ENCODE assay signal across 11 cellular contexts in the genomic region with DNA sequence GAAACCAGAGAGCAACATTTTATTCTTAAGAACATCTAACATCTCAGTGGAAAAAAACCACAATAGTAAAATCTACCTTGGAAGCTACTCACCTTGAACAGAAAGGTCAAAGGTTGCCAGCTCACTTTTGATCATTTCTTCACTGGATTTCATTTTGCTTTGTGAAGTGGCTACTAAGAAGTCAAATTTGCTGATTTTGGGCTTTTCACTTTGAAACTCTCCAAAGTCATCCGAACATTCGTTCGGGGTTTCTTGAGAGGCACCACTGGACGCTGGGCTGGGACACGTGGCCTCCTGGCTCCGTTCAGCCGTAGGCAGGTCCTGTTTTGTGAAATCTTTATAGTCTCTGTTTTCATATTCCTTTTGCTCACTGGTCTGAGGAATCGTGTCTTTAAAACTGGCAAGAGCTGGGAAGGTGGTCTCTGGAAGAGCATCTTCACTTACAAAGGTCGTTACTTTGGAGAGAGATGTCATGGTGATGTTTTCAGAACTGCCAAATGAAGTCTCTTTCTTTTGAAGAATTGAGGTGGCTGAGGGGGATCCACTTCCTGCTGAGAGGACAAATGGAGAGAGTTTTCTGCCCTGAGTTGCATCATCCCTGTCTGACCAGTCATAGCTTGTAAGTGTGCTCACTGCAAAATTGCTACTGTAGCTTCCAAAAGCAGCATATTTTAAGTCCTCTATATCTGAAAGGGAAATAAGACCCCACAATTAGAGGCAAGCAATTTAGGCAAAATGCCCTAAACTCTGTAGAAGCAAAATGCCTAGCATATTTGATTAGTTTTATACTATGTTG. TPM values are rescaled to one million over a fixed set of nuclear protein-coding genes. Genes with fewer than 3 reads are reported as not detected.
A peak's percentile ranks its signal among the peaks of the same experiment; 100 is the strongest.
DNase-seq lines count a peak whose midpoint lies in the region; TF ChIP-seq lines count a peak whose summit lies in the region.
"Had no signal": no experiment of that assay in that cellular context is flagged by ENCODE, and none has a peak within 500 bp of the region (broad histone marks: within the 10 kb centered on the region; RNA-seq: fewer than 3 reads in every experiment).

No MANE protein-coding gene starts in this region.

- H3K27ac Mint-ChIP-seq in Caco-2 (ENCODE audit: unreplicated experiment) = no peak overlapping the region

- H3K4me3 Mint-ChIP-seq in Caco-2 (ENCODE audit: unreplicated experiment) = no peak overlapping the region

- CTCF ChIA-PET in Caco-2 (lab: Charles Lee) = interaction anchor here (0.6 kb wide), 1 partner anchor 23 kb away, joined by 3 read pairs; no protein-coding TSS in a partner anchor

- no peaks in the 10 kb centered on the region for H3K9me3 Mint-ChIP-seq in Caco-2 (ENCODE audit: unreplicated experiment)

- H3K4me1 Mint-ChIP-seq in Caco-2 (ENCODE audit: low read depth, unreplicated experiment) = peaks cover 6% of the 10 kb centered on the region

- no peaks in the 10 kb centered on the region for H3K4me1 ChIP-seq in Caco-2
- peaks cover 23% of the 10 kb centered on the region; the same call in 1 of the 2 replicates for H3K4me1 ChIP-seq in HUES64 (ENCODE audit: insufficient read depth, low read length)
- H3K4me1 ChIP-seq in ascending aorta = no peaks in the 10 kb centered on the region
- H3K4me1 ChIP-seq in SJCRH30 = no peaks in the 10 kb centered on the region

- TF ChIP-seq CTCF in Caco-2 (IDR thresholded peaks at IDR 0.05; ENCODE audit: insufficient read depth in 1 of 2, low read depth in 1 of 2, low read length in 1 of 2, severe bottlenecking in 1 of 2, unreplicated experiment in 1 of 2) = no peak
- no peak for TF ChIP-seq CTCF in astrocyte of the spinal cord (IDR thresholded peaks at IDR 0.05; ENCODE audit: low read depth, low read length)
- TF ChIP-seq CTCF in ascending aorta (IDR thresholded peaks at IDR 0.05) = no peak

- BruUV-seq in Caco-2 (replicated peaks; lab: Mats Ljungman, UMichigan) = TSS peak; percentile 40

- POLR2A ChIA-PET in Caco-2 (lab: Charles Lee) = no interaction called here

- H3K27ac ChIP-seq in HUES64 (ENCODE audit: low read depth, low read length) = peak overlapping the region; percentile 68
- H3K27ac ChIP-seq in ascending aorta = no peak overlapping the region
- no peak overlapping the region for H3K27ac ChIP-seq in SJCRH30

- H3K9ac ChIP-seq in HUES64 (ENCODE audit: low read depth, low read length) = peak overlapping the region; percentile 36; the same call in 1 of the 2 replicates

- no peaks in the 10 kb centered on the region for H3K9me3 ChIP-seq in Caco-2
- no peaks in the 10 kb centered on the region for H3K9me3 ChIP-seq in HUES64 (ENCODE audit: insufficient read depth, low read depth, low read length)
- no peaks in the 10 kb centered on the region for H3K9me3 ChIP-seq in ascending aorta
- H3K9me3 ChIP-seq in SJCRH30 (replicated peaks) = no peaks in the 10 kb centered on the region

- no peak overlapping the region for H3K4me3 ChIP-seq in Caco-2 (ENCODE audit: low read depth, low read length)
- H3K4me3 ChIP-seq in HUES64 (ENCODE audit: low read length) = no peak overlapping the region
- no peak overlapping the region for H3K4me3 ChIP-seq in astrocyte of the spinal cord (ENCODE audit: low read depth, low read length)
- no peak overlapping the region for H3K4me3 ChIP-seq in ascending aorta
- no peak overlapping the region for H3K4me3 ChIP-seq in SJCRH30

- peaks cover 38% of the 10 kb centered on the region for H3K36me3 Mint-ChIP-seq in Caco-2 (ENCODE audit: insufficient read depth, unreplicated experiment)

- in situ Hi-C loops in astrocyte of the spinal cord (cut with HindIII; ENCODE audit: low sequenced_read_pairs) = no loop called here

- DNase-seq in Caco-2 = no peak
- peak; percentile 58 for DNase-seq in astrocyte of the spinal cord (ENCODE audit: low read depth, low spot score)
- DNase-seq in iris pigment epithelial cell (ENCODE audit: low read depth) = peak; percentile 84
- no peak for DNase-seq in stimulated activated naive CD4-positive, alpha-beta T cell (lab: John Stamatoyannopoulos, UW)
- no peak for DNase-seq in ascending aorta (ENCODE audit: low spot score in 2 of 2)
- no peak for DNase-seq in NCI-H2196 (lab: John Stamatoyannopoulos, UW; ENCODE audit: unreplicated experiment)
- no peak for DNase-seq in SJCRH30
- DNase-seq: DMS53, left cardiac atrium, NCI-H526 treated with DMSO at 0.1 percent for 48 hours had no signal

- intact Hi-C loops in Caco-2 (cut with micrococcal nuclease; ENCODE audit: unreplicated experiment) (no loop called here), ascending aorta (cut with DNase I) (no loop called here)

- WGBS in HUES64 = 90% methylated on average over 9 of the region's 9 CpGs

- H3K36me3 ChIP-seq in Caco-2 (ENCODE audit: control insufficient read depth, insufficient read depth, low read length) (peaks cover 4% of the 10 kb centered on the region), HUES64 (ENCODE audit: insufficient read depth, low read length) (peaks cover 53% of the 10 kb centered on the region), ascending aorta (peaks cover 48 to 56% of the 10 kb centered on the region in 2 donors), SJCRH30 (peaks cover 33% of the 10 kb centered on the region)

- no peaks in the 10 kb centered on the region for H3K27me3 Mint-ChIP-seq in Caco-2 (ENCODE audit: insufficient read depth, unreplicated experiment)

- H3K27me3 ChIP-seq in Caco-2 (replicated peaks; ENCODE audit: control insufficient read depth, insufficient read depth, low read length) (no peaks in the 10 kb centered on the region), HUES64 (ENCODE audit: insufficient read depth, low read length) (no peaks in the 10 kb centered on the region), ascending aorta (no peaks in the 10 kb centered on the region), SJCRH30 (no peaks in the 10 kb centered on the region)

RNA-seq across cellular contexts. Expression of a gene that starts 52.4 kb away (rescaled TPM):
- total RNA-seq in Caco-2 (2022) (30.4 and 32.5 TPM in 2 replicates), ascending aorta (4.6 TPM)
- 16.7 TPM for polyA plus RNA-seq in HUES64 (2013, experiment 1 of 2)
- 18.6 TPM for polyA plus RNA-seq in HUES64 (2013, experiment 2 of 2)
- total RNA-seq in SJCRH30 (2014; rRNA removed; shearing (Covaris generic)) = 24.4 and 24.6 TPM in 2 replicates

Comparison
In these comparisons a context has a peak if more than half of its experiments do, and no peak if none do; other contexts are left out.
1. DNase-seq: peak in astrocyte of the spinal cord (single experiment) and iris pigment epithelial cell (single experiment); none in Caco-2 (0 of 2), stimulated activated naive CD4-positive, alpha-beta T cell (0 of 6), ascending aorta (0 of 2), NCI-H2196 (single experiment) and SJCRH30 (0 of 2).